ENCODE assay signal across 8 cellular contexts in the genomic region with DNA sequence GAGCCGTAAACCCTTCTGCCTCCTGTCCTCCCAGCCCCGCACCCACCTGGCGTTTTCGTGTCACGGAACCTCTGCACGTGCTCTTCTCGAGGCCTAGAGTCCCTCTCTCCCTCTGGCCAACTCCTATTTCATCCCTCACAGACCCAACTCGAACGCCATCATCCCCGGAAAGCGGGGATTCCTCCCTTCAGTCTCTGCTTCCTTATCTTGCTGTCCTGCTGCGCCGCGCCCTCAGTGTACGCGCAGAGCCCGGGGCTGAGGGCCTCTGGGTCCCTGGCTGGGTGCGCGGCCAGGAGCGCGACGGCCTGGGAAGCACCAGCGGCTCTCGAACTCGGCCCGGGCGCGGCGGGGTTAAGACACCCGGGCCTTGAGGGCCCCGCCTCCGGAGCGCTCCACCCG. TPM values are rescaled to one million over a fixed set of nuclear protein-coding genes. Genes with fewer than 3 reads are reported as not detected.
DNase-seq lines count a peak whose midpoint lies in the region; FAIRE-seq and TF ChIP-seq lines count a peak whose summit lies in the region.

No MANE protein-coding gene starts in this region.

- 1% methylated on average over 33 to 34 of the region's 34 CpGs for WGBS in GM23248 (ENCODE audit: low coverage in 1 of 2, low lambda C conversion rate in 2 of 2, missing lambda C conversion rate in 2 of 2), 2 experiments
- WGBS in spleen, 5 donors = 0 to 1% (median 0%) methylated on average over 26 to 34 of the region's 34 CpGs

- peak overlapping the region; percentile 92 for H3K4me2 ChIP-seq in GM23248 (ENCODE audit: unreplicated experiment)
- H3K4me2 ChIP-seq in keratinocyte (ENCODE audit: control insufficient read depth, extremely low read depth, insufficient read depth, low read depth, low read length) = peak overlapping the region; percentile 91

- H2AFZ ChIP-seq in GM23248 = peak overlapping the region; percentile 78
- H2AFZ ChIP-seq in keratinocyte (ENCODE audit: control insufficient read depth, low read length) = peak overlapping the region; percentile 85

- H3K36me3 Mint-ChIP-seq in brain = peaks cover 13% of the 10 kb centered on the region

- no peak for FAIRE-seq in keratinocyte (lab: Jason Lieb, UNC)

- H3K9me2 ChIP-seq in GM23248 (ENCODE audit: insufficient read depth) = no peaks in the 10 kb centered on the region

- H3K27ac Mint-ChIP-seq in brain = peak overlapping the region; percentile 85 to 97 (median 90)

- no peaks in the 10 kb centered on the region for H3K27me3 ChIP-seq in GM23248 (replicated peaks; ENCODE audit: insufficient read depth)
- no peaks in the 10 kb centered on the region for H3K27me3 ChIP-seq in keratinocyte (ENCODE audit: control insufficient read depth, extremely low read depth, insufficient read depth, low read length)
- no peaks in the 10 kb centered on the region for H3K27me3 ChIP-seq in spleen (replicated peaks in 1 of 7)

- dilution Hi-C loops in keratinocyte (cut with MboI; ENCODE audit: extremely low pct_ligation_motif_present, low sequenced_read_pairs) = loop anchor here (10.0 kb wide), 1 partner anchor 59 kb away; a partner anchor contains a TSS

- TF ChIP-seq POLR2A in spleen (IDR thresholded peaks at IDR 0.05) = peak in 2 of 3 donors; percentile 15 to 50

- DNase-seq in activated CD8-positive, alpha-beta memory T cell treated with anti-CD3 and anti-CD28 coated beads, Interleukin-2, amount 50 U/mL, for 1 hour (ENCODE audit: extremely low read depth) = peak; percentile 61
- no peak for DNase-seq in activated CD8-positive, alpha-beta memory T cell treated with anti-CD3 and anti-CD28 coated beads, Interleukin-2, amount 50 U/mL, for 4 hours
- DNase-seq in GM23248 (peak; percentile 92), KG1 (lab: John Stamatoyannopoulos, UW) (peak; percentile 95), RWPE1 (ENCODE audit: low spot score) (peak; percentile 70), keratinocyte (ENCODE audit: low read depth, low spot score) (no peak), spleen (peak; percentile 97)

- TF ChIP-seq CTCF in RWPE1 (conservative IDR thresholded peaks at IDR 0.05; ENCODE audit: low read depth) = no peak
- TF ChIP-seq CTCF in brain (conservative IDR thresholded peaks at IDR 0.05) = no peak
- TF ChIP-seq CTCF in keratinocyte (optimal IDR thresholded peaks at IDR 0.05 in 1 of 3, IDR thresholded peaks at IDR 0.05 in 1 of 3, conservative IDR thresholded peaks at IDR 0.05 in 1 of 3; ENCODE audit: extremely low read depth in 1 of 3, insufficient read depth in 2 of 3, low read length in 3 of 3) = no peak
- TF ChIP-seq CTCF in spleen (IDR thresholded peaks at IDR 0.05 in 8 of 11, conservative IDR thresholded peaks at IDR 0.05 in 3 of 11) = no peak

- peaks cover 0 to 4% (median 0%) of the 10 kb centered on the region in 5 experiments for H3K9me3 Mint-ChIP-seq in brain

- 0 out of 2 replicates have a peak, but pooled peaks cover 7% of the 10 kb centered on the region for H3K36me3 ChIP-seq in GM23248 (ENCODE audit: low read depth)
- peaks cover 6 to 13% of the 10 kb centered on the region in 2 experiments for H3K36me3 ChIP-seq in keratinocyte (ENCODE audit: control insufficient read depth in 2 of 2, extremely low read depth in 1 of 2, insufficient read depth in 2 of 2, low read length in 2 of 2)
- peaks cover 0 to 44% (median 25%) of the 10 kb centered on the region in 6 donors for H3K36me3 ChIP-seq in spleen

- H3K4me1 ChIP-seq in GM23248 (ENCODE audit: insufficient read depth) (peaks cover 30% of the 10 kb centered on the region), keratinocyte (ENCODE audit: control insufficient read depth, extremely low read depth, insufficient read depth, low read length) (peaks cover 23% of the 10 kb centered on the region), spleen (peaks cover 27 to 92% (median 64%) of the 10 kb centered on the region in 6 donors)

- H3K9me3 ChIP-seq in GM23248 (ENCODE audit: low read depth) (no peaks in the 10 kb centered on the region), keratinocyte (ENCODE audit: control insufficient read depth, low read depth, low read length) (no peaks in the 10 kb centered on the region), spleen (no peaks in the 10 kb centered on the region)

- peak overlapping the region; percentile 87 to 96 (median 94) for H3K4me3 Mint-ChIP-seq in brain

- H3K27me3 Mint-ChIP-seq in brain = peaks cover 4% of the 10 kb centered on the region

- peaks cover 9% of the 10 kb centered on the region; the same call in 1 of the 2 replicates for H3F3A ChIP-seq in GM23248 (ENCODE audit: insufficient read depth)

- H3K4me3 ChIP-seq in GM23248 (peak overlapping the region; percentile 86), keratinocyte (ENCODE audit: control insufficient read depth in 2 of 3, extremely low read depth in 1 of 3, insufficient read depth in 2 of 3, low read depth in 1 of 3, low read length in 3 of 3) (peak overlapping the region; percentile 68 to 89 (median 75)), spleen (peak overlapping the region; percentile 72 to 99 (median 92))

- no peaks in the 10 kb centered on the region for H4K20me1 ChIP-seq in GM23248 (ENCODE audit: insufficient read depth)
- no peaks in the 10 kb centered on the region for H4K20me1 ChIP-seq in keratinocyte (ENCODE audit: control insufficient read depth, extremely low read depth, insufficient read depth, low read length)

- H3K27ac ChIP-seq in GM23248 (peak overlapping the region; percentile 96), RWPE1 (peak overlapping the region; percentile 91), keratinocyte (ENCODE audit: control insufficient read depth, insufficient read depth, low read length) (peak overlapping the region; percentile 77), spleen (peak overlapping the region; percentile 98 to 99 (median 98))

- intact Hi-C loops in spleen (cut with DNase I; ENCODE audit: low total_unique reads) = no loop called here

- H3K9me1 ChIP-seq in keratinocyte (ENCODE audit: control insufficient read depth, extremely low read depth, insufficient read depth, low read length) = no peaks in the 10 kb centered on the region

- H3K4me1 Mint-ChIP-seq in brain = peaks cover 38% of the 10 kb centered on the region

- POLR2A ChIA-PET in RWPE1 (lab: Yijun Ruan, JAX; ENCODE audit: low non-redundant PET) = no interaction called here

- in situ Hi-C loops in GM23248 (cut with MboI) = no loop called here

- CTCF ChIA-PET in RWPE1 (lab: Yijun Ruan, JAX) = interaction anchor here (0.7 to 1.4 kb wide), 8 partner anchors 9 to 107 kb away, joined by 3 to 7 read pairs (median 4); no protein-coding TSS in a partner anchor

- H3K79me2 ChIP-seq in GM23248 (ENCODE audit: insufficient read depth) = peaks cover 38% of the 10 kb centered on the region
- peaks cover 18% of the 10 kb centered on the region for H3K79me2 ChIP-seq in keratinocyte (ENCODE audit: control insufficient read depth, insufficient read depth, low read length)

- H3K9ac ChIP-seq in GM23248 (peak overlapping the region; percentile 92), keratinocyte (ENCODE audit: control insufficient read depth, extremely low read depth, insufficient read depth, low read length) (peak overlapping the region; percentile 85)

RNA-seq across cellular contexts. Expression of a gene that starts 0.5 kb away (rescaled TPM):
- total RNA-seq in GM23248 (2014; rRNA removed; shearing (Covaris generic)) = 14.3 and 45.4 TPM in 2 replicates
- 9.7 and 12.3 TPM in 2 replicates for polyA plus RNA-seq in GM23248 (2016; fragmentation: Nextera tagmentation; extraction: Ambion mirVana)
- 6.2 TPM for polyA plus RNA-seq in brain (ENCODE audit: insufficient read depth, low read depth, low replicate concordance)
- polyA plus RNA-seq in keratinocyte = 8.0 to 18.3 TPM (median 9.9 TPM) in 3 replicates
- 15.6 TPM for polyA plus RNA-seq in keratinocyte (2011; ENCODE audit: low read depth)
- polyA plus RNA-seq in keratinocyte (2011; cell fraction: cytosol; rRNA removed) = 1.3 and 2.6 TPM in 2 replicates
- 62.1 and 74.2 TPM in 2 replicates for polyA plus RNA-seq in keratinocyte (2011; cell fraction: nucleus; rRNA removed)
- polyA plus RNA-seq in keratinocyte (2012; ENCODE audit: low replicate concordance) = 5.4 and 39.3 TPM in 2 replicates
- 7.0 to 9.6 TPM (median 7.1 TPM) in 3 replicates for polyA minus RNA-seq in keratinocyte
- 3.1 TPM for polyA minus RNA-seq in keratinocyte (2011; cell fraction: cytosol; rRNA and poly(A)+ RNA removed)
- polyA minus RNA-seq in keratinocyte (2011; cell fraction: nucleus; rRNA and poly(A)+ RNA removed) = 9.6 and 17.8 TPM in 2 replicates
- 100 to 1,000 TPM; 212 to 368 (median 234) TPM for total RNA-seq in spleen
- 100 to 1,000 TPM in 2 of 3 donors, 10 to 100 TPM in 1; 96.9 to 343 (median 341) TPM for polyA plus RNA-seq in spleen

RNA-seq across cellular contexts. Expression of a gene that starts 19.9 kb away (rescaled TPM):
- total RNA-seq in GM23248 (2014; rRNA removed; shearing (Covaris generic)) = 5.7 and 14.7 TPM in 2 replicates
- polyA plus RNA-seq in GM23248 (2016; fragmentation: Nextera tagmentation; extraction: Ambion mirVana) (6.6 and 8.7 TPM in 2 replicates), brain (ENCODE audit: insufficient read depth, low read depth, low replicate concordance) (109 TPM), keratinocyte (67.0 to 115 TPM (median 79.2 TPM) in 3 replicates), spleen (10 to 100 TPM; 23.7 to 46.7 (median 31.9) TPM)
- 37.5 TPM for polyA plus RNA-seq in keratinocyte (2011; ENCODE audit: low read depth)
- 85.7 and 109 TPM in 2 replicates for polyA plus RNA-seq in keratinocyte (2011; cell fraction: cytosol; rRNA removed)
- polyA plus RNA-seq in keratinocyte (2011; cell fraction: nucleus; rRNA removed) = 33.0 and 34.4 TPM in 2 replicates
- polyA plus RNA-seq in keratinocyte (2012; ENCODE audit: low replicate concordance) = 60.4 and 67.0 TPM in 2 replicates
- polyA minus RNA-seq in keratinocyte = 60.1 to 123 TPM (median 113 TPM) in 3 replicates
- polyA minus RNA-seq in keratinocyte (2011; cell fraction: cytosol; rRNA and poly(A)+ RNA removed) = 104 TPM
- polyA minus RNA-seq in keratinocyte (2011; cell fraction: nucleus; rRNA and poly(A)+ RNA removed) = 18.1 and 21.2 TPM in 2 replicates
- 10 to 100 TPM; 19.7 to 35.1 (median 27.9) TPM for total RNA-seq in spleen

Comparison
In these comparisons a context has a peak if more than half of its experiments do, and no peak if none do; other contexts are left out.
1. DNase-seq: peak in activated CD8-positive, alpha-beta memory T cell treated with anti-CD3 and anti-CD28 coated beads, Interleukin-2, amount 50 U/mL, for 1 hour (single experiment), GM23248 (single experiment), KG1 (single experiment), RWPE1 (single experiment) and spleen (single experiment); none in activated CD8-positive, alpha-beta memory T cell treated with anti-CD3 and anti-CD28 coated beads, Interleukin-2, amount 50 U/mL, for 4 hours (single experiment) and keratinocyte (single experiment).
2. Peak in every context shown above with its lines, with median percentiles within 50 percentile points of each other: H3K27ac ChIP-seq and H3K4me3 ChIP-seq.